Comparison of ENCODE assay signal across 9 cellular contexts in the genomic region with DNA sequence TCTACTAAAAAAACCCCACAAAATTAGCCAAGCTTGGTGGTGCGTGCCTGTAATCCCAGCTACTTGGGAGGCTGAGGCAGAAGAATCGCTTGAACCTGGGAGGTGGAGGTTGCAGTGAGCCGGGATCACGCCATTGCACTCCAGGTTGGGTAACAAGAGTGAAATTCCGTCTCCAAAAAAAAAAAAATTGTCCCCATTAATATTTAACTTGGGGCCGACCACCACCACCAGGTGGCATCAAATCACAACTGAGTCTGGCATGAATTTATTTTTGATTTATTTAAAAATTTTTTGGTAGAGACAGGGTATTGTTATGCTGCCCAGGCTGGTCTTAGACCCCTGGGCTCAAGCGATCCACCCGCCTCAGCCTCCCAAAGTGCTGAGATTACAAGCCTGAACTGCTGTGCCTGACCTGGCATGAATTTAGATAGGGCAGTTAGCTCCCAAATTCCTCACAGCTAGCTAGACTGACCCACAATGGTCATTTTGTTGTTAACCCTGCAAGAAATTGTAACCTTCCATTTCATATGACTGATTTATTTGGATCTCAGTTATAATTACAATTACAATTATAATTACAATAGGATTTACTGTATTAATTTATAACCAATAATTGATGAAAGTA. TPM values are rescaled to one million over a fixed set of nuclear protein-coding genes. Genes with fewer than 3 reads are reported as not detected.
DNase-seq lines count a peak whose midpoint lies in the region; ATAC-seq and TF ChIP-seq lines count a peak whose summit lies in the region.
"Had no signal": no experiment of that assay in that cellular context is flagged by ENCODE, and none has a peak within 500 bp of the region (broad histone marks: within the 10 kb centered on the region; RNA-seq: fewer than 3 reads in every experiment).

No MANE protein-coding gene starts in this region.

- H3K9me3 ChIP-seq in neural progenitor cell (ENCODE audit: low read depth) (no peaks in the 10 kb centered on the region), vagina (no peaks in the 10 kb centered on the region)

- in situ Hi-C loops in brain microvascular endothelial cell (cut with HindIII; ENCODE audit: low pct_ligation_motif_present, low sequenced_read_pairs) = no loop called here

- no peak for ATAC-seq in activated CD4-positive, alpha-beta T cell treated with anti-CD3 and anti-CD28 coated beads for 36 hours
- ATAC-seq in HG03354 (IDR thresholded peaks at IDR 0.05; ENCODE audit: poor library complexity, severe bottlenecking, unreplicated experiment) (no peak), HG03460 (IDR thresholded peaks at IDR 0.05; ENCODE audit: unreplicated experiment) (no peak)

- H3K27ac ChIP-seq in brain microvascular endothelial cell (no peak overlapping the region), neural progenitor cell (no peak overlapping the region), vagina (no peak overlapping the region)
- H3K27ac ChIP-seq: skin epidermis had no signal

- no peak overlapping the region for H3K4me3 Mint-ChIP-seq in activated CD4-positive, alpha-beta T cell treated with anti-CD3 and anti-CD28 coated beads for 36 hours
- H3K4me3 Mint-ChIP-seq in neural progenitor cell = no peak overlapping the region

- TF ChIP-seq CTCF in brain microvascular endothelial cell (IDR thresholded peaks at IDR 0.05; ENCODE audit: low read depth, low read length, missing control alignments) (peak; percentile 71), neural progenitor cell (IDR thresholded peaks at IDR 0.05) (peak; percentile 63), vagina (IDR thresholded peaks at IDR 0.05) (no peak)

- H3K4me2 ChIP-seq in neural progenitor cell = no peak overlapping the region

- no peaks in the 10 kb centered on the region for H3F3A ChIP-seq in neural progenitor cell (ENCODE audit: low read depth)

- no peaks in the 10 kb centered on the region for H4K20me1 ChIP-seq in neural progenitor cell (ENCODE audit: low read depth)

- H3K4me1 Mint-ChIP-seq in activated CD4-positive, alpha-beta T cell treated with anti-CD3 and anti-CD28 coated beads for 36 hours = no peaks in the 10 kb centered on the region
- H3K4me1 Mint-ChIP-seq in neural progenitor cell = peaks cover 8% of the 10 kb centered on the region

- H3K36me3 Mint-ChIP-seq in activated CD4-positive, alpha-beta T cell treated with anti-CD3 and anti-CD28 coated beads for 36 hours (ENCODE audit: low read depth) = no peaks in the 10 kb centered on the region
- no peaks in the 10 kb centered on the region for H3K36me3 Mint-ChIP-seq in neural progenitor cell

- H3K27me3 ChIP-seq in brain microvascular endothelial cell (replicated peaks) (no peaks in the 10 kb centered on the region), neural progenitor cell (no peaks in the 10 kb centered on the region), vagina (no peaks in the 10 kb centered on the region)

- no peaks in the 10 kb centered on the region for H3K4me1 ChIP-seq in neural progenitor cell
- H3K4me1 ChIP-seq in vagina = no peaks in the 10 kb centered on the region

- CTCF ChIA-PET in activated CD4-positive, alpha-beta T cell treated with anti-CD3 and anti-CD28 coated beads for 36 hours (lab: Charles Lee) = interaction anchor here (1.6 kb wide), 1 partner anchor 20 kb away, joined by 4 read pairs; no protein-coding TSS in a partner anchor

- H3K27ac Mint-ChIP-seq in activated CD4-positive, alpha-beta T cell treated with anti-CD3 and anti-CD28 coated beads for 36 hours = no peak overlapping the region
- H3K27ac Mint-ChIP-seq in neural progenitor cell = no peak overlapping the region

- no peak for TF ChIP-seq POLR2A in vagina (IDR thresholded peaks at IDR 0.05)

- H3K36me3 ChIP-seq in brain microvascular endothelial cell (replicated peaks) (no peaks in the 10 kb centered on the region), neural progenitor cell (no peaks in the 10 kb centered on the region), vagina (no peaks in the 10 kb centered on the region)

- H3K9ac ChIP-seq in neural progenitor cell = no peak overlapping the region

- intact Hi-C loops in activated CD4-positive, alpha-beta T cell treated with anti-CD3 and anti-CD28 coated beads for 36 hours (cut with DNase I, micrococcal nuclease) = loop anchor here in 1 of 2 experiments (1.0 to 2.0 kb wide), 2 partner anchors 543 to 916 kb away; no protein-coding TSS in a partner anchor
- intact Hi-C loops in vagina (cut with DNase I) = no loop called here

- no peaks in the 10 kb centered on the region for H3K27me3 Mint-ChIP-seq in activated CD4-positive, alpha-beta T cell treated with anti-CD3 and anti-CD28 coated beads for 36 hours
- peaks cover 2% of the 10 kb centered on the region for H3K27me3 Mint-ChIP-seq in neural progenitor cell (ENCODE audit: insufficient read depth, low read depth)

- H3K79me2 ChIP-seq in neural progenitor cell (ENCODE audit: low read depth) = no peaks in the 10 kb centered on the region

- DNase-seq in activated CD4-positive, alpha-beta T cell treated with anti-CD3 and anti-CD28 coated beads for 36 hours = peak; percentile 50
- DNase-seq in activated CD4-positive, alpha-beta T cell treated with anti-CD3 and anti-CD28 coated beads for 1 hour = no peak
- DNase-seq in NCI-H2171 treated with DMSO at 0.1 percent for 48 hours (lab: John Stamatoyannopoulos, UW) (peak; percentile 56), brain microvascular endothelial cell (no peak), neural progenitor cell (ENCODE audit: low spot score) (peak; percentile 37), vagina (ENCODE audit: extremely low spot score in 2 of 2) (no peak)

- H3K9me3 Mint-ChIP-seq in activated CD4-positive, alpha-beta T cell treated with anti-CD3 and anti-CD28 coated beads for 36 hours (ENCODE audit: low read depth) = no peaks in the 10 kb centered on the region
- H3K9me3 Mint-ChIP-seq in neural progenitor cell = no peaks in the 10 kb centered on the region

- no peak overlapping the region for H2AFZ ChIP-seq in neural progenitor cell (replicated peaks)

- H3K4me3 ChIP-seq in brain microvascular endothelial cell (ENCODE audit: low read depth, low read length) (no peak overlapping the region), neural progenitor cell (no peak overlapping the region), vagina (no peak overlapping the region)
- H3K4me3 ChIP-seq: skin epidermis had no signal

- POLR2A ChIA-PET in activated CD4-positive, alpha-beta T cell treated with anti-CD3 and anti-CD28 coated beads for 36 hours (lab: Charles Lee) = no interaction called here

RNA-seq across cellular contexts. Expression of gene BEND3, which starts 17.1 kb away (rescaled TPM):
- 1 to 10 TPM; 5.0 to 5.5 TPM for total RNA-seq in activated CD4-positive, alpha-beta T cell treated with anti-CD3 and anti-CD28 coated beads for 36 hours
- total RNA-seq in neural progenitor cell (ENCODE audit: low replicate concordance) = 9.2 and 11.2 TPM in 2 replicates
- total RNA-seq in vagina = 2.0 TPM

Comparison
In these comparisons a context has a peak if more than half of its experiments do, and no peak if none do; other contexts are left out.
1. DNase-seq: peak in activated CD4-positive, alpha-beta T cell treated with anti-CD3 and anti-CD28 coated beads for 36 hours (single experiment), NCI-H2171 treated with DMSO at 0.1 percent for 48 hours (single experiment) and neural progenitor cell (single experiment); none in activated CD4-positive, alpha-beta T cell treated with anti-CD3 and anti-CD28 coated beads for 1 hour (single experiment), brain microvascular endothelial cell (single experiment) and vagina (0 of 2).
2. CTCF ChIP-seq: peak in brain microvascular endothelial cell (single experiment) and neural progenitor cell (single experiment); none in vagina (0 of 3).